In the genomic region with DNA sequence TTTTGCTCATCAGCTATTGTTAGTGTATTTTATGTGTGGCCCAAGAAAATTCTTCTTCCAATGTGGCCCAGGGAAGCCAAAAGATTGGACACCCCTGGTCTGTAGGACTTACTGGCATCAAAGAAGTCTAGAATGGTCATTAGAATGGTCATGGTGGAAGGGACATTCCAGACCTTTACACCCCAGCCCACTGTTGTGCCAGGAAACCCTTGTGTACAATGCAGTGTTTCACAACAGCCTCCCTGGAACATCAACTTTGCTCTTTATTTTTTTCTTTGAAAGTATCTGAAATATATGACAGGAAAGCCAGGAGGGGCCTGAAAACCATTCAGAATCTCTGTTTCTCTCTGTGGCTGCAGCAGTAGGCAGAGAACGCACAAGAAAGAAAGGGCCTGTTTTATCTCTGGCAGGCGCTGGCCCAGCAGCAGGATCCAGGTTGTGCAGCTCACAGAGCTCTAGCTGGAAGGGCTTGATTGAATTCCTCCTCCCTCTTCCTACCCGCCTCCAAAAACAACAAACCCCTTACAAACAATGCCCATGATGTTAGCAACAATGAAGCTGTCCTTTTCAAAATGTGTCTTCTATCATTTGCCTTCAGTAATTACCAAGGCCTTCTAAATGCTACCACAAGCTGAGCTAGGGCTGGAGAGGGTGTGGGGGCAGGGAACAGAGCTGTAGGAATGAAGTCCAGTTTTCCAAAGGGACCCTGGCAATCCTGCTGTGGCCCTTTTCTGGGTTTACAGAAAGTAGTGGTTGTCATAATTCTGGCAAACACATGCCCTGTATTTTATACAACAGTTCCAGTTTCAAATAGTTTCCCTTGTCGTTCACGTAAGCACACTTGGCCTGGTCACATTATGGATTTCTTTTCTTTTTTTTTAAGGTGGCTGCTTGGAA, we compare ENCODE assay signal across 2 cellular contexts.
TF ChIP-seq lines count a peak whose summit lies in the region.

No MANE protein-coding gene starts in this region.

TF ChIP-seq in GM23338, 12 proteins besides CTCF, POLR2A, EP300 and RAD21 (continues in another document):
- TF ChIP-seq, protein P1, sequence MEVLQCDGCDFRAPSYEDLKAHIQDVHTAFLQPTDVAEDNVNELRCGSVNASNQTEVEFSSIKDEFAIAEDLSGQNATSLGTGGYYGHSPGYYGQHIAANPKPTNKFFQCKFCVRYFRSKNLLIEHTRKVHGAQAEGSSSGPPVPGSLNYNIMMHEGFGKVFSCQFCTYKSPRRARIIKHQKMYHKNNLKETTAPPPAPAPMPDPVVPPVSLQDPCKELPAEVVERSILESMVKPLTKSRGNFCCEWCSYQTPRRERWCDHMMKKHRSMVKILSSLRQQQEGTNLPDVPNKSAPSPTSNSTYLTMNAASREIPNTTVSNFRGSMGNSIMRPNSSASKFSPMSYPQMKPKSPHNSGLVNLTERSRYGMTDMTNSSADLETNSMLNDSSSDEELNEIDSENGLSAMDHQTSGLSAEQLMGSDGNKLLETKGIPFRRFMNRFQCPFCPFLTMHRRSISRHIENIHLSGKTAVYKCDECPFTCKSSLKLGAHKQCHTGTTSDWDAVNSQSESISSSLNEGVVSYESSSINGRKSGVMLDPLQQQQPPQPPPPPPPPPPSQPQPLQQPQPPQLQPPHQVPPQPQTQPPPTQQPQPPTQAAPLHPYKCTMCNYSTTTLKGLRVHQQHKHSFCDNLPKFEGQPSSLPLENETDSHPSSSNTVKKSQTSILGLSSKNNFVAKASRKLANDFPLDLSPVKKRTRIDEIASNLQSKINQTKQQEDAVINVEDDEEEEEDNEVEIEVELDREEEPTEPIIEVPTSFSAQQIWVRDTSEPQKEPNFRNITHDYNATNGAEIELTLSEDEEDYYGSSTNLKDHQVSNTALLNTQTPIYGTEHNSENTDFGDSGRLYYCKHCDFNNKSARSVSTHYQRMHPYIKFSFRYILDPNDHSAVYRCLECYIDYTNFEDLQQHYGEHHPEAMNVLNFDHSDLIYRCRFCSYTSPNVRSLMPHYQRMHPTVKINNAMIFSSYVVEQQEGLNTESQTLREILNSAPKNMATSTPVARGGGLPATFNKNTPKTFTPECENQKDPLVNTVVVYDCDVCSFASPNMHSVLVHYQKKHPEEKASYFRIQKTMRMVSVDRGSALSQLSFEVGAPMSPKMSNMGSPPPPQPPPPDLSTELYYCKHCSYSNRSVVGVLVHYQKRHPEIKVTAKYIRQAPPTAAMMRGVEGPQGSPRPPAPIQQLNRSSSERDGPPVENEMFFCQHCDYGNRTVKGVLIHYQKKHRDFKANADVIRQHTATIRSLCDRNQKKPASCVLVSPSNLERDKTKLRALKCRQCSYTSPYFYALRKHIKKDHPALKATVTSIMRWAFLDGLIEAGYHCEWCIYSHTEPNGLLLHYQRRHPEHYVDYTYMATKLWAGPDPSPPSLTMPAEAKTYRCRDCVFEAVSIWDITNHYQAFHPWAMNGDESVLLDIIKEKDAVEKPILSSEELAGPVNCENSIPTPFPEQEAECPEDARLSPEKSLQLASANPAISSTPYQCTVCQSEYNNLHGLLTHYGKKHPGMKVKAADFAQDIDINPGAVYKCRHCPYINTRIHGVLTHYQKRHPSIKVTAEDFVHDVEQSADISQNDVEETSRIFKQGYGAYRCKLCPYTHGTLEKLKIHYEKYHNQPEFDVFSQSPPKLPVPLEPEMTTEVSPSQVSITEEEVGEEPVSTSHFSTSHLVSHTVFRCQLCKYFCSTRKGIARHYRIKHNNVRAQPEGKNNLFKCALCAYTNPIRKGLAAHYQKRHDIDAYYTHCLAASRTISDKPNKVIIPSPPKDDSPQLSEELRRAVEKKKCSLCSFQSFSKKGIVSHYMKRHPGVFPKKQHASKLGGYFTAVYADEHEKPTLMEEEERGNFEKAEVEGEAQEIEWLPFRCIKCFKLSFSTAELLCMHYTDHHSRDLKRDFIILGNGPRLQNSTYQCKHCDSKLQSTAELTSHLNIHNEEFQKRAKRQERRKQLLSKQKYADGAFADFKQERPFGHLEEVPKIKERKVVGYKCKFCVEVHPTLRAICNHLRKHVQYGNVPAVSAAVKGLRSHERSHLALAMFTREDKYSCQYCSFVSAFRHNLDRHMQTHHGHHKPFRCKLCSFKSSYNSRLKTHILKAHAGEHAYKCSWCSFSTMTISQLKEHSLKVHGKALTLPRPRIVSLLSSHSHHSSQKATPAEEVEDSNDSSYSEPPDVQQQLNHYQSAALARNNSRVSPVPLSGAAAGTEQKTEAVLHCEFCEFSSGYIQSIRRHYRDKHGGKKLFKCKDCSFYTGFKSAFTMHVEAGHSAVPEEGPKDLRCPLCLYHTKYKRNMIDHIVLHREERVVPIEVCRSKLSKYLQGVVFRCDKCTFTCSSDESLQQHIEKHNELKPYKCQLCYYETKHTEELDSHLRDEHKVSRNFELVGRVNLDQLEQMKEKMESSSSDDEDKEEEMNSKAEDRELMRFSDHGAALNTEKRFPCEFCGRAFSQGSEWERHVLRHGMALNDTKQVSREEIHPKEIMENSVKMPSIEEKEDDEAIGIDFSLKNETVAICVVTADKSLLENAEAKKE (CRISPR knock-in tag; IDR thresholded peaks at IDR 0.05), result no peak
- TF ChIP-seq, protein P2, sequence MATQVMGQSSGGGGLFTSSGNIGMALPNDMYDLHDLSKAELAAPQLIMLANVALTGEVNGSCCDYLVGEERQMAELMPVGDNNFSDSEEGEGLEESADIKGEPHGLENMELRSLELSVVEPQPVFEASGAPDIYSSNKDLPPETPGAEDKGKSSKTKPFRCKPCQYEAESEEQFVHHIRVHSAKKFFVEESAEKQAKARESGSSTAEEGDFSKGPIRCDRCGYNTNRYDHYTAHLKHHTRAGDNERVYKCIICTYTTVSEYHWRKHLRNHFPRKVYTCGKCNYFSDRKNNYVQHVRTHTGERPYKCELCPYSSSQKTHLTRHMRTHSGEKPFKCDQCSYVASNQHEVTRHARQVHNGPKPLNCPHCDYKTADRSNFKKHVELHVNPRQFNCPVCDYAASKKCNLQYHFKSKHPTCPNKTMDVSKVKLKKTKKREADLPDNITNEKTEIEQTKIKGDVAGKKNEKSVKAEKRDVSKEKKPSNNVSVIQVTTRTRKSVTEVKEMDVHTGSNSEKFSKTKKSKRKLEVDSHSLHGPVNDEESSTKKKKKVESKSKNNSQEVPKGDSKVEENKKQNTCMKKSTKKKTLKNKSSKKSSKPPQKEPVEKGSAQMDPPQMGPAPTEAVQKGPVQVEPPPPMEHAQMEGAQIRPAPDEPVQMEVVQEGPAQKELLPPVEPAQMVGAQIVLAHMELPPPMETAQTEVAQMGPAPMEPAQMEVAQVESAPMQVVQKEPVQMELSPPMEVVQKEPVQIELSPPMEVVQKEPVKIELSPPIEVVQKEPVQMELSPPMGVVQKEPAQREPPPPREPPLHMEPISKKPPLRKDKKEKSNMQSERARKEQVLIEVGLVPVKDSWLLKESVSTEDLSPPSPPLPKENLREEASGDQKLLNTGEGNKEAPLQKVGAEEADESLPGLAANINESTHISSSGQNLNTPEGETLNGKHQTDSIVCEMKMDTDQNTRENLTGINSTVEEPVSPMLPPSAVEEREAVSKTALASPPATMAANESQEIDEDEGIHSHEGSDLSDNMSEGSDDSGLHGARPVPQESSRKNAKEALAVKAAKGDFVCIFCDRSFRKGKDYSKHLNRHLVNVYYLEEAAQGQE (IDR thresholded peaks at IDR 0.05; ENCODE audit: unreplicated experiment), result no peak
- no peak for TF ChIP-seq NANOG (IDR thresholded peaks at IDR 0.05; ENCODE audit: borderline replicate concordance)
- no peak for TF ChIP-seq ZNF114 (CRISPR knock-in tag; IDR thresholded peaks at IDR 0.05)
- TF ChIP-seq CREB1 (CRISPR knock-in tag; IDR thresholded peaks at IDR 0.05; ENCODE audit: low read depth), result no peak
- TF ChIP-seq EZH2phosphoT487 (IDR thresholded peaks at IDR 0.05; ENCODE audit: unreplicated experiment), result no peak
- no peak for TF ChIP-seq EZH2 (IDR thresholded peaks at IDR 0.05; ENCODE audit: low read depth, unreplicated experiment)
- no peak for TF ChIP-seq JUNB (IDR thresholded peaks at IDR 0.05; ENCODE audit: unreplicated experiment)
- no peak for TF ChIP-seq ZNF331 (CRISPR knock-in tag; IDR thresholded peaks at IDR 0.05; ENCODE audit: low read depth)

TF ChIP-seq in HepG2, 621 proteins besides CTCF, POLR2A, EP300 and RAD21 (continues in another document):
- TF ChIP-seq SRSF9 (IDR thresholded peaks at IDR 0.05; ENCODE audit: borderline replicate concordance, insufficient read depth, low read depth, low read length, poor library complexity, severe bottlenecking), result no peak
- TF ChIP-seq SOX5 (CRISPR knock-in tag; IDR thresholded peaks at IDR 0.05; ENCODE audit: borderline replicate concordance), result peak; percentile 18; the same call in 1 of the 2 replicates
- no peak for TF ChIP-seq PHF20 (CRISPR knock-in tag; IDR thresholded peaks at IDR 0.05)
- no peak for TF ChIP-seq PITX1 (CRISPR knock-in tag; IDR thresholded peaks at IDR 0.05)
- no peak for TF ChIP-seq NR3C1 (CRISPR knock-in tag; IDR thresholded peaks at IDR 0.05)
- TF ChIP-seq ZFP90 (CRISPR knock-in tag; IDR thresholded peaks at IDR 0.05; ENCODE audit: borderline replicate concordance), result no peak
- peak; percentile 45 for TF ChIP-seq FOXA3 (CRISPR knock-in tag; IDR thresholded peaks at IDR 0.05)
- TF ChIP-seq TEAD3 (CRISPR knock-in tag; optimal IDR thresholded peaks at IDR 0.05; ENCODE audit: borderline replicate concordance), result peak; percentile 55
- TF ChIP-seq FIP1L1 (IDR thresholded peaks at IDR 0.05; ENCODE audit: borderline replicate concordance, insufficient read depth, low read depth, low read length), result no peak
- TF ChIP-seq, protein P3, sequence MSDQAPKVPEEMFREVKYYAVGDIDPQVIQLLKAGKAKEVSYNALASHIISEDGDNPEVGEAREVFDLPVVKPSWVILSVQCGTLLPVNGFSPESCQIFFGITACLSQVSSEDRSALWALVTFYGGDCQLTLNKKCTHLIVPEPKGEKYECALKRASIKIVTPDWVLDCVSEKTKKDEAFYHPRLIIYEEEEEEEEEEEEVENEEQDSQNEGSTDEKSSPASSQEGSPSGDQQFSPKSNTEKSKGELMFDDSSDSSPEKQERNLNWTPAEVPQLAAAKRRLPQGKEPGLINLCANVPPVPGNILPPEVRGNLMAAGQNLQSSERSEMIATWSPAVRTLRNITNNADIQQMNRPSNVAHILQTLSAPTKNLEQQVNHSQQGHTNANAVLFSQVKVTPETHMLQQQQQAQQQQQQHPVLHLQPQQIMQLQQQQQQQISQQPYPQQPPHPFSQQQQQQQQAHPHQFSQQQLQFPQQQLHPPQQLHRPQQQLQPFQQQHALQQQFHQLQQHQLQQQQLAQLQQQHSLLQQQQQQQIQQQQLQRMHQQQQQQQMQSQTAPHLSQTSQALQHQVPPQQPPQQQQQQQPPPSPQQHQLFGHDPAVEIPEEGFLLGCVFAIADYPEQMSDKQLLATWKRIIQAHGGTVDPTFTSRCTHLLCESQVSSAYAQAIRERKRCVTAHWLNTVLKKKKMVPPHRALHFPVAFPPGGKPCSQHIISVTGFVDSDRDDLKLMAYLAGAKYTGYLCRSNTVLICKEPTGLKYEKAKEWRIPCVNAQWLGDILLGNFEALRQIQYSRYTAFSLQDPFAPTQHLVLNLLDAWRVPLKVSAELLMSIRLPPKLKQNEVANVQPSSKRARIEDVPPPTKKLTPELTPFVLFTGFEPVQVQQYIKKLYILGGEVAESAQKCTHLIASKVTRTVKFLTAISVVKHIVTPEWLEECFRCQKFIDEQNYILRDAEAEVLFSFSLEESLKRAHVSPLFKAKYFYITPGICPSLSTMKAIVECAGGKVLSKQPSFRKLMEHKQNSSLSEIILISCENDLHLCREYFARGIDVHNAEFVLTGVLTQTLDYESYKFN (CRISPR knock-in tag; conservative IDR thresholded peaks at IDR 0.05), result peak; percentile 30; the same call in 1 of the 2 replicates
- TF ChIP-seq CEBPG (CRISPR knock-in tag; IDR thresholded peaks at IDR 0.05), result peak; percentile 39; the same call in 1 of the 2 replicates
- no peak for TF ChIP-seq ZNF207 (IDR thresholded peaks at IDR 0.05; ENCODE audit: borderline replicate concordance)
- no peak for TF ChIP-seq ZNF205 (CRISPR knock-in tag; IDR thresholded peaks at IDR 0.05)
- TF ChIP-seq CEBPB (IDR thresholded peaks at IDR 0.05; ENCODE audit: borderline replicate concordance, low read depth, low read length), result peak; percentile 60; the same call in 1 of the 2 replicates
- TF ChIP-seq, protein P4, sequence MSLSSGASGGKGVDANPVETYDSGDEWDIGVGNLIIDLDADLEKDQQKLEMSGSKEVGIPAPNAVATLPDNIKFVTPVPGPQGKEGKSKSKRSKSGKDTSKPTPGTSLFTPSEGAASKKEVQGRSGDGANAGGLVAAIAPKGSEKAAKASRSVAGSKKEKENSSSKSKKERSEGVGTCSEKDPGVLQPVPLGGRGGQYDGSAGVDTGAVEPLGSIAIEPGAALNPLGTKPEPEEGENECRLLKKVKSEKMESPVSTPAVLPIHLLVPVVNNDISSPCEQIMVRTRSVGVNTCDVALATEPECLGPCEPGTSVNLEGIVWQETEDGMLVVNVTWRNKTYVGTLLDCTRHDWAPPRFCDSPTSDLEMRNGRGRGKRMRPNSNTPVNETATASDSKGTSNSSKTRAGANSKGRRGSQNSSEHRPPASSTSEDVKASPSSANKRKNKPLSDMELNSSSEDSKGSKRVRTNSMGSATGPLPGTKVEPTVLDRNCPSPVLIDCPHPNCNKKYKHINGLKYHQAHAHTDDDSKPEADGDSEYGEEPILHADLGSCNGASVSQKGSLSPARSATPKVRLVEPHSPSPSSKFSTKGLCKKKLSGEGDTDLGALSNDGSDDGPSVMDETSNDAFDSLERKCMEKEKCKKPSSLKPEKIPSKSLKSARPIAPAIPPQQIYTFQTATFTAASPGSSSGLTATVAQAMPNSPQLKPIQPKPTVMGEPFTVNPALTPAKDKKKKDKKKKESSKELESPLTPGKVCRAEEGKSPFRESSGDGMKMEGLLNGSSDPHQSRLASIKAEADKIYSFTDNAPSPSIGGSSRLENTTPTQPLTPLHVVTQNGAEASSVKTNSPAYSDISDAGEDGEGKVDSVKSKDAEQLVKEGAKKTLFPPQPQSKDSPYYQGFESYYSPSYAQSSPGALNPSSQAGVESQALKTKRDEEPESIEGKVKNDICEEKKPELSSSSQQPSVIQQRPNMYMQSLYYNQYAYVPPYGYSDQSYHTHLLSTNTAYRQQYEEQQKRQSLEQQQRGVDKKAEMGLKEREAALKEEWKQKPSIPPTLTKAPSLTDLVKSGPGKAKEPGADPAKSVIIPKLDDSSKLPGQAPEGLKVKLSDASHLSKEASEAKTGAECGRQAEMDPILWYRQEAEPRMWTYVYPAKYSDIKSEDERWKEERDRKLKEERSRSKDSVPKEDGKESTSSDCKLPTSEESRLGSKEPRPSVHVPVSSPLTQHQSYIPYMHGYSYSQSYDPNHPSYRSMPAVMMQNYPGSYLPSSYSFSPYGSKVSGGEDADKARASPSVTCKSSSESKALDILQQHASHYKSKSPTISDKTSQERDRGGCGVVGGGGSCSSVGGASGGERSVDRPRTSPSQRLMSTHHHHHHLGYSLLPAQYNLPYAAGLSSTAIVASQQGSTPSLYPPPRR (CRISPR knock-in tag; IDR thresholded peaks at IDR 0.05; ENCODE audit: borderline replicate concordance), result no peak
- TF ChIP-seq, protein P5, sequence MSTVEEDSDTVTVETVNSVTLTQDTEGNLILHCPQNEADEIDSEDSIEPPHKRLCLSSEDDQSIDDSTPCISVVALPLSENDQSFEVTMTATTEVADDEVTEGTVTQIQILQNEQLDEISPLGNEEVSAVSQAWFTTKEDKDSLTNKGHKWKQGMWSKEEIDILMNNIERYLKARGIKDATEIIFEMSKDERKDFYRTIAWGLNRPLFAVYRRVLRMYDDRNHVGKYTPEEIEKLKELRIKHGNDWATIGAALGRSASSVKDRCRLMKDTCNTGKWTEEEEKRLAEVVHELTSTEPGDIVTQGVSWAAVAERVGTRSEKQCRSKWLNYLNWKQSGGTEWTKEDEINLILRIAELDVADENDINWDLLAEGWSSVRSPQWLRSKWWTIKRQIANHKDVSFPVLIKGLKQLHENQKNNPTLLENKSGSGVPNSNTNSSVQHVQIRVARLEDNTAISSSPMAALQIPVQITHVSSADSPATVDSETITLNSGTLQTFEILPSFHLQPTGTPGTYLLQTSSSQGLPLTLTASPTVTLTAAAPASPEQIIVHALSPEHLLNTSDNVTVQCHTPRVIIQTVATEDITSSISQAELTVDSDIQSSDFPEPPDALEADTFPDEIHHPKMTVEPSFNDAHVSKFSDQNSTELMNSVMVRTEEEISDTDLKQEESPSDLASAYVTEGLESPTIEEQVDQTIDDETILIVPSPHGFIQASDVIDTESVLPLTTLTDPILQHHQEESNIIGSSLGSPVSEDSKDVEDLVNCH (CRISPR knock-in tag; IDR thresholded peaks at IDR 0.05), result no peak
